ENCODE assay signal across 1 cellular context in the genomic region with DNA sequence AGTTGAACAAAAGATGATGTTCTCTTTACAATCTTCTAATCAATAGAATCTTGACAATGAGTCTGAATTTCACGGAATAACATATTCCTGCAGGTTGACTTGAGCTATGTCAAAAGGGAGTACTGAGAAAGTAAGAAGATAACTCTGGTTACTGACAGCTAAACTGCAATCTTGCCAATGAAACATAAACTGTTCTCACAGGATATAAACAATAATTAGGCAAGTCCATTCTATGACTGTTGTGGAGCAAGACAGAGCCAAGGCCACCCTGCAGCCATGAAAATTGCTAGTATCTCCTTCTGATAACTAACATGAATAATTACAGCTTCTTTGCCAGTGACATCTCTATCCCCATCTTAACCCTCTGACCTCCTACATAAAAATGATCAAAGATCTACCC.
TF ChIP-seq lines count a peak whose summit lies in the region.

No MANE protein-coding gene starts in this region.

TF ChIP-seq in IMR-90, 13 proteins besides CTCF, POLR2A, EP300 and RAD21:
- no peak for TF ChIP-seq CHD1 (IDR thresholded peaks at IDR 0.05; ENCODE audit: low read depth, low read length)
- no peak for TF ChIP-seq RFX5 (IDR thresholded peaks at IDR 0.05; ENCODE audit: low read depth, low read length)
- no peak for TF ChIP-seq BHLHE40 (IDR thresholded peaks at IDR 0.05; ENCODE audit: low read depth, low read length)
- TF ChIP-seq CEBPB (IDR thresholded peaks at IDR 0.05; ENCODE audit: low read depth, low read length), result no peak
- TF ChIP-seq, protein P1, sequence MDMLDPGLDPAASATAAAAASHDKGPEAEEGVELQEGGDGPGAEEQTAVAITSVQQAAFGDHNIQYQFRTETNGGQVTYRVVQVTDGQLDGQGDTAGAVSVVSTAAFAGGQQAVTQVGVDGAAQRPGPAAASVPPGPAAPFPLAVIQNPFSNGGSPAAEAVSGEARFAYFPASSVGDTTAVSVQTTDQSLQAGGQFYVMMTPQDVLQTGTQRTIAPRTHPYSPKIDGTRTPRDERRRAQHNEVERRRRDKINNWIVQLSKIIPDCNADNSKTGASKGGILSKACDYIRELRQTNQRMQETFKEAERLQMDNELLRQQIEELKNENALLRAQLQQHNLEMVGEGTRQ (IDR thresholded peaks at IDR 0.05; ENCODE audit: low read depth, low read length), result no peak
- no peak for TF ChIP-seq MAFK (IDR thresholded peaks at IDR 0.05; ENCODE audit: low read depth, low read length)
- no peak for TF ChIP-seq NFE2L2 (IDR thresholded peaks at IDR 0.05; ENCODE audit: low read depth, low read length)
- TF ChIP-seq FOS (IDR thresholded peaks at IDR 0.05; ENCODE audit: low read depth, low read length), result no peak
TF ChIP-seq in IMR-90: peak in this region for 0.
